ENCODE assay signal across 13 cellular contexts in genomic region chrX:101395789-101396188, GRCh38. TPM values are rescaled to one million over a fixed set of nuclear protein-coding genes. Genes with fewer than 3 reads are reported as not detected.
DNase-seq lines count a peak whose midpoint lies in the region; ATAC-seq and TF ChIP-seq lines count a peak whose summit lies in the region.
"Had no signal": no experiment of that assay in that cellular context is flagged by ENCODE, and none has a peak within 500 bp of the region (broad histone marks: within the 10 kb centered on the region; RNA-seq: fewer than 3 reads in every experiment).

No MANE protein-coding gene starts in this region.

- no peaks in the 10 kb centered on the region for H3K9me3 Mint-ChIP-seq in activated CD8-positive, alpha-beta T cell treated with anti-CD3 and anti-CD28 coated beads for 36 hours
- H3K9me3 Mint-ChIP-seq in activated CD8-positive, alpha-beta T cell treated with anti-CD3 and anti-CD28 coated beads, Interleukin-2, amount 10 ng/mL, durations not matched to agents 7 days and 5 days (ENCODE audit: insufficient read depth): no peaks in the 10 kb centered on the region
- no peaks in the 10 kb centered on the region for H3K9me3 Mint-ChIP-seq in activated naive CD8-positive, alpha-beta T cell treated with anti-CD3 and anti-CD28 coated beads, Interleukin-2, amount 50 U/mL, for 24 hours

- H3K27ac Mint-ChIP-seq in activated CD8-positive, alpha-beta T cell treated with anti-CD3 and anti-CD28 coated beads for 36 hours: peak overlapping the region; percentile 59
- no peak overlapping the region for H3K27ac Mint-ChIP-seq in activated CD8-positive, alpha-beta T cell treated with anti-CD3 and anti-CD28 coated beads, Interleukin-2, amount 10 ng/mL, durations not matched to agents 7 days and 5 days
- peak overlapping the region; percentile 47 for H3K27ac Mint-ChIP-seq in activated naive CD8-positive, alpha-beta T cell treated with anti-CD3 and anti-CD28 coated beads, Interleukin-2, amount 50 U/mL, for 24 hours

- H3K27me3 Mint-ChIP-seq in activated CD8-positive, alpha-beta T cell treated with anti-CD3 and anti-CD28 coated beads for 36 hours: no peaks in the 10 kb centered on the region
- no peaks in the 10 kb centered on the region for H3K27me3 Mint-ChIP-seq in activated CD8-positive, alpha-beta T cell treated with anti-CD3 and anti-CD28 coated beads, Interleukin-2, amount 10 ng/mL, durations not matched to agents 7 days and 5 days (ENCODE audit: low read depth)
- H3K27me3 Mint-ChIP-seq in activated naive CD8-positive, alpha-beta T cell treated with anti-CD3 and anti-CD28 coated beads, Interleukin-2, amount 50 U/mL, for 24 hours: no peaks in the 10 kb centered on the region

- intact Hi-C loops in activated CD8-positive, alpha-beta T cell treated with anti-CD3 and anti-CD28 coated beads for 36 hours (cut with micrococcal nuclease): loop anchor here (10.0 kb wide), 1 partner anchor 51 kb away; the partner anchor contains the start of gene TIMM8A

- peak overlapping the region; percentile 10 for H3K4me3 Mint-ChIP-seq in activated CD8-positive, alpha-beta T cell treated with anti-CD3 and anti-CD28 coated beads for 36 hours
- H3K4me3 Mint-ChIP-seq in activated CD8-positive, alpha-beta T cell treated with anti-CD3 and anti-CD28 coated beads, Interleukin-2, amount 10 ng/mL, durations not matched to agents 7 days and 5 days: no peak overlapping the region
- no peak overlapping the region for H3K4me3 Mint-ChIP-seq in activated naive CD8-positive, alpha-beta T cell treated with anti-CD3 and anti-CD28 coated beads, Interleukin-2, amount 50 U/mL, for 24 hours

- CTCF ChIA-PET in activated CD8-positive, alpha-beta T cell treated with anti-CD3 and anti-CD28 coated beads for 36 hours (lab: Charles Lee): no interaction called here
- CTCF ChIA-PET in activated CD8-positive, alpha-beta T cell treated with anti-CD3 and anti-CD28 coated beads, Interleukin-2, amount 10 ng/mL, durations not matched to agents 7 days and 5 days (lab: Charles Lee): no interaction called here

- POLR2A ChIA-PET in activated CD8-positive, alpha-beta T cell treated with anti-CD3 and anti-CD28 coated beads for 36 hours (lab: Charles Lee): interaction anchor here (0.9 to 2.2 kb wide), 3 partner anchors 8 to 22 kb away, joined by 3 to 14 read pairs (median 3); partner anchors contain the start of genes GLA and HNRNPH2
- POLR2A ChIA-PET in activated CD8-positive, alpha-beta T cell treated with anti-CD3 and anti-CD28 coated beads, Interleukin-2, amount 10 ng/mL, durations not matched to agents 7 days and 5 days (lab: Charles Lee): no interaction called here

- H3K36me3 Mint-ChIP-seq in activated CD8-positive, alpha-beta T cell treated with anti-CD3 and anti-CD28 coated beads for 36 hours (ENCODE audit: low read depth): peaks cover 57% of the 10 kb centered on the region
- H3K36me3 Mint-ChIP-seq in activated CD8-positive, alpha-beta T cell treated with anti-CD3 and anti-CD28 coated beads, Interleukin-2, amount 10 ng/mL, durations not matched to agents 7 days and 5 days (ENCODE audit: low read depth): peaks cover 49% of the 10 kb centered on the region
- peaks cover 50% of the 10 kb centered on the region for H3K36me3 Mint-ChIP-seq in activated naive CD8-positive, alpha-beta T cell treated with anti-CD3 and anti-CD28 coated beads, Interleukin-2, amount 50 U/mL, for 24 hours (ENCODE audit: low read depth)

- no peak for ATAC-seq in activated CD8-positive, alpha-beta T cell treated with anti-CD3 and anti-CD28 coated beads for 36 hours
- ATAC-seq in activated CD8-positive, alpha-beta T cell treated with anti-CD3 and anti-CD28 coated beads, Interleukin-2, amount 10 ng/mL, durations not matched to agents 7 days and 5 days: no peak
- ATAC-seq in activated naive CD8-positive, alpha-beta T cell treated with anti-CD3 and anti-CD28 coated beads, Interleukin-2, amount 50 U/mL, for 24 hours: no peak
- ATAC-seq in HG02571 (IDR thresholded peaks at IDR 0.05; ENCODE audit: unreplicated experiment): no peak
- no peak for ATAC-seq in GM21360 (IDR thresholded peaks at IDR 0.05; ENCODE audit: unreplicated experiment)
- ATAC-seq: heart right ventricle had no signal

- DNase-seq in activated CD8-positive, alpha-beta T cell treated with anti-CD3 and anti-CD28 coated beads for 36 hours: no peak
- DNase-seq in activated CD8-positive, alpha-beta T cell treated with anti-CD3 and anti-CD28 coated beads, Interleukin-2, amount 10 ng/mL, durations not matched to agents 7 days and 5 days: no peak
- DNase-seq in MV-4-11 (lab: John Stamatoyannopoulos, UW): peak; percentile 77
- DNase-seq in activated naive CD8-positive, alpha-beta T cell treated with anti-CD3 and anti-CD28 coated beads, Interleukin-2, amount 50 U/mL, for 24 hours: no peak
- DNase-seq in renal cortical epithelial cell (ENCODE audit: low read depth): peak; percentile 39
- no peak for DNase-seq in activated CD8-positive, alpha-beta memory T cell treated with anti-CD3 and anti-CD28 coated beads, Interleukin-2, amount 50 U/mL, for 4 hours
- DNase-seq: activated CD4-positive, alpha-beta T cell treated with anti-CD3 and anti-CD28 coated beads, Interleukin-2, amount 50 U/mL, for 48 hours; amygdala; effector CD4-positive, alpha-beta T cell; heart right ventricle; NCI-H1417 treated with DMSO at 0.1 percent for 48 hours had no signal

- no peak for TF ChIP-seq CTCF in activated CD8-positive, alpha-beta T cell treated with anti-CD3 and anti-CD28 coated beads for 36 hours (IDR thresholded peaks at IDR 0.05)

- H3K4me1 Mint-ChIP-seq in activated CD8-positive, alpha-beta T cell treated with anti-CD3 and anti-CD28 coated beads for 36 hours (ENCODE audit: low read depth): peaks cover 11% of the 10 kb centered on the region
- H3K4me1 Mint-ChIP-seq in activated CD8-positive, alpha-beta T cell treated with anti-CD3 and anti-CD28 coated beads, Interleukin-2, amount 10 ng/mL, durations not matched to agents 7 days and 5 days (ENCODE audit: low read depth): peaks cover 16% of the 10 kb centered on the region
- peaks cover 22% of the 10 kb centered on the region for H3K4me1 Mint-ChIP-seq in activated naive CD8-positive, alpha-beta T cell treated with anti-CD3 and anti-CD28 coated beads, Interleukin-2, amount 50 U/mL, for 24 hours

RNA-seq across cellular contexts. Expression of gene RPL36A, which starts 5.0 kb away (rescaled TPM):
- 100 to 1,000 TPM; 264 to 302 TPM for total RNA-seq in activated CD8-positive, alpha-beta T cell treated with anti-CD3 and anti-CD28 coated beads for 36 hours
- total RNA-seq in activated CD8-positive, alpha-beta T cell treated with anti-CD3 and anti-CD28 coated beads, Interleukin-2, amount 10 ng/mL, durations not matched to agents 7 days and 5 days: 100 to 1,000 TPM; 220 to 270 TPM
- total RNA-seq in renal cortical epithelial cell: 807 and 955 TPM in 2 replicates

RNA-seq across cellular contexts. Expression of gene BTK, which starts 9.8 kb away (rescaled TPM):
- total RNA-seq in activated CD8-positive, alpha-beta T cell treated with anti-CD3 and anti-CD28 coated beads for 36 hours: 1 to 10 TPM; 1.3 to 1.6 TPM
- total RNA-seq in activated CD8-positive, alpha-beta T cell treated with anti-CD3 and anti-CD28 coated beads, Interleukin-2, amount 10 ng/mL, durations not matched to agents 7 days and 5 days: under 1 TPM in 1 of 2 experiments, not detected in 1; 0.23 TPM
- not detected in 2 replicates for total RNA-seq in renal cortical epithelial cell

RNA-seq across cellular contexts. Expression of gene GLA, which starts 11.9 kb away (rescaled TPM):
- 10 to 100 TPM; 38.8 to 44.6 TPM for total RNA-seq in activated CD8-positive, alpha-beta T cell treated with anti-CD3 and anti-CD28 coated beads for 36 hours
- total RNA-seq in activated CD8-positive, alpha-beta T cell treated with anti-CD3 and anti-CD28 coated beads, Interleukin-2, amount 10 ng/mL, durations not matched to agents 7 days and 5 days: 10 to 100 TPM; 34.7 to 38.4 TPM
- total RNA-seq in renal cortical epithelial cell: 44.4 and 81.1 TPM in 2 replicates

RNA-seq across cellular contexts. Expression of gene HNRNPH2, which starts 12.2 kb away (rescaled TPM):
- total RNA-seq in activated CD8-positive, alpha-beta T cell treated with anti-CD3 and anti-CD28 coated beads for 36 hours: 10 to 100 TPM; 18.3 to 18.5 TPM
- total RNA-seq in activated CD8-positive, alpha-beta T cell treated with anti-CD3 and anti-CD28 coated beads, Interleukin-2, amount 10 ng/mL, durations not matched to agents 7 days and 5 days: 10 to 100 TPM; 41.6 to 44.1 TPM
- total RNA-seq in renal cortical epithelial cell: 99.3 and 123 TPM in 2 replicates

RNA-seq across cellular contexts. Expression of gene TIMM8A, which starts 47.2 kb away (rescaled TPM):
- total RNA-seq in activated CD8-positive, alpha-beta T cell treated with anti-CD3 and anti-CD28 coated beads for 36 hours: 10 to 100 TPM; 23.2 to 26.3 TPM
- 10 to 100 TPM; 15.9 to 17.1 TPM for total RNA-seq in activated CD8-positive, alpha-beta T cell treated with anti-CD3 and anti-CD28 coated beads, Interleukin-2, amount 10 ng/mL, durations not matched to agents 7 days and 5 days
- 1.2 and 10.7 TPM in 2 replicates for total RNA-seq in renal cortical epithelial cell

Comparison
In these comparisons a context has a peak if more than half of its experiments do, and no peak if none do; other contexts are left out.
1. DNase-seq: peak in MV-4-11 (single experiment) and renal cortical epithelial cell (single experiment); none in activated CD8-positive, alpha-beta T cell treated with anti-CD3 and anti-CD28 coated beads for 36 hours (single experiment), activated CD8-positive, alpha-beta T cell treated with anti-CD3 and anti-CD28 coated beads, Interleukin-2, amount 10 ng/mL, durations not matched to agents 7 days and 5 days (single experiment), activated naive CD8-positive, alpha-beta T cell treated with anti-CD3 and anti-CD28 coated beads, Interleukin-2, amount 50 U/mL, for 24 hours (single experiment) and activated CD8-positive, alpha-beta memory T cell treated with anti-CD3 and anti-CD28 coated beads, Interleukin-2, amount 50 U/mL, for 4 hours (single experiment).